Comparison of ENCODE assay signal across 20 cellular contexts in the genomic region with DNA sequence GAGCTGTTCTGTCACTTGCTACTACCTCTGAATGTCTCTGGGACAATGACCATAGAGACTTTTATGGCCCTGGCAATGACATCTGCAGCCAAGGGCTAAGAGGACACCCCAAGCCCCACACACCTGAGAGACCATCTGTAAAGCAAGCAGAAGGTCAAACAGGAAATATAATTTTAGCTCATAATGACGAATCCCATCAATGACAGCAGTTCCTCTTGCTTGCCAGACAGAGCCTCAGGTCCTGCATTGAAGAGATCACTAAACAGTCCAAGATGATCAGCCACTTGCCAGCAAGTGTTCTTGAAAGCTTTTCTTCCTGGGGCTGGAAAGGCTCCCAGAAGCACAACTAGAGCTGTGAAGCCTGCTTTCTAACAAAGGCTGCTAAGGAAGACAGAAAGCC.
"Had no signal": no experiment of that assay in that cellular context is flagged by ENCODE, and none has a peak within 500 bp of the region (broad histone marks: within the 10 kb centered on the region; RNA-seq: fewer than 3 reads in every experiment).

No MANE protein-coding gene starts in this region.

- H3K27me3 ChIP-seq: MG63 had no signal

- DNase-seq: activated CD4-positive, alpha-beta memory T cell treated with anti-CD3 and anti-CD28 coated beads, Interleukin-2, amount 10 ng/mL, durations not matched to agents 7 days and 5 days; activated CD4-positive, alpha-beta T cell treated with anti-CD3 and anti-CD28 coated beads, Interleukin-2, amount 10 ng/mL, durations not matched to agents 7 days and 5 days; activated CD4-positive, CD25-positive, alpha-beta regulatory T cell; activated gamma-delta T cell; activated naive CD4-positive, alpha-beta T cell treated with anti-CD3 and anti-CD28 coated beads for 36 hours; activated T-cell treated with anti-CD3 and anti-CD28 coated beads for 4 hours; activated T-cell treated with anti-CD3 and anti-CD28 coated beads, Interleukin-2, amount 50 U/mL, for 48 hours; amygdala; MG63; NCI-H1436; NCI-H187 treated with DMSO at 0.1 percent for 48 hours; NCI-H2107; NCI-H226; NCI-H526; NK-92 treated with Interleukin-12 subunit alpha and Interleukin-12 subunit beta, amount 100 ng/mL, for 24 hours; PC-3; SIG-M5; T-helper 17 cell; T-helper 9 cell had no signal

- H3K4me3 ChIP-seq: MG63 had no signal

- H3K27ac ChIP-seq: KMS-11 had no signal

- H3K9ac ChIP-seq: KMS-11 had no signal

- H3K9me3 ChIP-seq: MG63 had no signal

- H3K4me2 ChIP-seq: KMS-11 had no signal

- H3K36me3 ChIP-seq: MG63 had no signal
